Comparison of ENCODE assay signal across 24 cellular contexts in the genomic region with DNA sequence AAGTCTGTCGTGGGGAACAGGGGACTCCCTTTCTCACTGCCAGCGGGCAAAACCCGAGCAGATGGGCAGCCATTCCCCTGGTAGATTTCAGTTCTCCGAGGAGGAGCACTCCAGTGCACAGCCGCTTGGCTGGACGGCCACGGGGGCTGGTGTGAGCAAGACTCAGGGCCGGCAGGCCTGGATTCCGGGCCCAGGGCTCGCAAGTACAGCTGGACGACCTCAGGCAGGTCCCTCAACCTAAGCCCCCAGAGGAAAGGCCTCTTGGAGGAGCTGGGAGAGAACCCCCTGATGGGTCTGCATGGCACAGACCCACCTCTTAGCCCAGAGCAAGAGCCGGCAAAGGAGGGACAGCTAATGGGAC. TPM values are rescaled to one million over a fixed set of nuclear protein-coding genes. Genes with fewer than 3 reads are reported as not detected.
DNase-seq lines count a peak whose midpoint lies in the region; ATAC-seq and TF ChIP-seq lines count a peak whose summit lies in the region.
"Had no signal": no experiment of that assay in that cellular context is flagged by ENCODE, and none has a peak within 500 bp of the region (broad histone marks: within the 10 kb centered on the region; RNA-seq: fewer than 3 reads in every experiment).

No MANE protein-coding gene starts in this region.

- H2AFZ ChIP-seq in DND-41 (ENCODE audit: low read depth, low read length): no peak overlapping the region

- peak overlapping the region; percentile 76 for H3K9ac ChIP-seq in BLaER1
- no peak overlapping the region; the same call in 1 of the 2 replicates for H3K9ac ChIP-seq in DND-41 (ENCODE audit: low read depth, low read length)

- intact Hi-C loops in mucosa of descending colon (cut with DNase I, micrococcal nuclease) (no loop called here), Calu3 (cut with micrococcal nuclease; ENCODE audit: unreplicated experiment) (no loop called here)

- H3K79me2 ChIP-seq in DND-41 (ENCODE audit: insufficient read depth, low read length): peaks cover 9% of the 10 kb centered on the region; the same call in 1 of the 2 replicates

- H3K4me2 ChIP-seq in BLaER1 (peak overlapping the region; percentile 100), DND-41 (ENCODE audit: insufficient read depth, low read length) (peak overlapping the region; percentile 65; the same call in 1 of the 2 replicates)

- H3K9me3 ChIP-seq in BLaER1: no peaks in the 10 kb centered on the region
- no peaks in the 10 kb centered on the region for H3K9me3 ChIP-seq in DND-41 (ENCODE audit: insufficient read depth, low read length, severe bottlenecking)
- H3K9me3 ChIP-seq in mucosa of descending colon: no peaks in the 10 kb centered on the region

- H3K9me3 Mint-ChIP-seq in Calu3 (ENCODE audit: low read depth, unreplicated experiment): no peaks in the 10 kb centered on the region
- H3K9me3 Mint-ChIP-seq: H9, HFFc6 had no signal

- POLR2A ChIA-PET in RWPE1 (lab: Yijun Ruan, JAX; ENCODE audit: low non-redundant PET): no interaction called here

- H3K27ac ChIP-seq in BLaER1: peak overlapping the region; percentile 92
- H3K27ac ChIP-seq in DND-41 (ENCODE audit: low read length): no peak overlapping the region
- H3K27ac ChIP-seq in RWPE1: peak overlapping the region; percentile 55
- no peak overlapping the region for H3K27ac ChIP-seq in coronary artery
- H3K27ac ChIP-seq: C4-2B had no signal

- H3K4me1 ChIP-seq in BLaER1 (peaks cover 98% of the 10 kb centered on the region), DND-41 (ENCODE audit: insufficient read depth, low read length) (peaks cover 35% of the 10 kb centered on the region), mucosa of descending colon (ENCODE audit: low read depth) (peaks cover 32% of the 10 kb centered on the region)

- H3K4me1 Mint-ChIP-seq in Calu3 (ENCODE audit: low read depth, unreplicated experiment): peaks cover 12% of the 10 kb centered on the region

- no peaks in the 10 kb centered on the region for H3K36me3 Mint-ChIP-seq in Calu3 (ENCODE audit: insufficient read depth, unreplicated experiment)

- TF ChIP-seq CTCF in DND-41 (IDR thresholded peaks at IDR 0.05; ENCODE audit: borderline replicate concordance, extremely low read depth, low read length, poor library complexity, severe bottlenecking) (no peak), RWPE1 (conservative IDR thresholded peaks at IDR 0.05; ENCODE audit: low read depth) (no peak), mucosa of descending colon (IDR thresholded peaks at IDR 0.05) (no peak), Calu3 (IDR thresholded peaks at IDR 0.05; ENCODE audit: unreplicated experiment) (no peak), coronary artery (IDR thresholded peaks at IDR 0.05) (no peak)

- H4K20me1 ChIP-seq in BLaER1: no peaks in the 10 kb centered on the region
- H4K20me1 ChIP-seq in DND-41 (ENCODE audit: insufficient read depth, low read length): peaks cover 84% of the 10 kb centered on the region

- no peak overlapping the region for H3K4me3 Mint-ChIP-seq in Calu3 (ENCODE audit: low read depth, unreplicated experiment)
- H3K4me3 Mint-ChIP-seq: HFFc6 had no signal

- 0 out of 2 replicates have a peak overlapping the region, but pooled peaks have one; percentile 60 for H3K4me3 ChIP-seq in BLaER1
- H3K4me3 ChIP-seq in DND-41 (ENCODE audit: low read depth in 1 of 2, low read length in 2 of 2): no peak overlapping the region
- H3K4me3 ChIP-seq in mucosa of descending colon: no peak overlapping the region
- H3K4me3 ChIP-seq in coronary artery: no peak overlapping the region
- H3K4me3 ChIP-seq: K562 had no signal

- peaks cover 73% of the 10 kb centered on the region for H3K27me3 Mint-ChIP-seq in Calu3 (ENCODE audit: unreplicated experiment)

- BruUV-seq in Calu3 (replicated peaks; lab: Mats Ljungman, UMichigan): no TSS peak

- CTCF ChIA-PET in RWPE1 (lab: Yijun Ruan, JAX) (no interaction called here), Calu3 (lab: Charles Lee) (no interaction called here)

- ATAC-seq in DND-41 (ENCODE audit: insufficient read depth, low read depth) (no peak), mucosa of descending colon (peak; percentile 0)
- ATAC-seq: HepG2, Panc1 had no signal

- DNase-seq in DND-41 (no peak), RWPE1 (ENCODE audit: low spot score) (no peak), mucosa of descending colon (no peak), mucosa of gallbladder (ENCODE audit: low spot score) (no peak), putamen (ENCODE audit: low spot score) (no peak), Calu3 (no peak), coronary artery (ENCODE audit: low spot score) (no peak)
- DNase-seq: 8988T; DMS153; EL; H9; HFFc6; NCI-H1105; NCI-H146; NCI-H2029; NCI-H226; NCI-H510A treated with DMSO at 0.1 percent for 48 hours; NCI-H748 treated with DMSO at 0.1 percent for 48 hours; NK-92 treated with Interleukin-12 subunit alpha and Interleukin-12 subunit beta, amount 100 ng/mL, for 24 hours had no signal

- no peak overlapping the region for H3K27ac Mint-ChIP-seq in Calu3 (ENCODE audit: unreplicated experiment)
- H3K27ac Mint-ChIP-seq: H9, HFFc6 had no signal

- H3K36me3 ChIP-seq in BLaER1 (no peaks in the 10 kb centered on the region), DND-41 (ENCODE audit: insufficient read depth, low read length) (no peaks in the 10 kb centered on the region), mucosa of descending colon (ENCODE audit: low read depth) (no peaks in the 10 kb centered on the region)

- H3K27me3 ChIP-seq in BLaER1 (no peaks in the 10 kb centered on the region), DND-41 (ENCODE audit: insufficient read depth, low read length, poor library complexity) (no peaks in the 10 kb centered on the region)

RNA-seq across cellular contexts. Expression of a gene that starts 31.3 kb away (rescaled TPM):
- 10 to 100 TPM; 50.6 to 62.8 (median 58.2) TPM for total RNA-seq in mucosa of descending colon
- 50.2 TPM for total RNA-seq in mucosa of gallbladder
- total RNA-seq in Calu3 (2022): 87.2 and 96.0 TPM in 2 replicates

Comparison
In these comparisons a context has a peak if more than half of its experiments do, and no peak if none do; other contexts are left out.
1. H3K27ac ChIP-seq: peak in BLaER1 (single experiment) and RWPE1 (single experiment); none in DND-41 (single experiment) and coronary artery (0 of 2).